Comparison of ENCODE assay signal across 16 cellular contexts in genomic region chr4:13056630-13057187, GRCh38.
DNase-seq lines count a peak whose midpoint lies in the region; ATAC-seq and TF ChIP-seq lines count a peak whose summit lies in the region.
"Had no signal": no experiment of that assay in that cellular context is flagged by ENCODE, and none has a peak within 500 bp of the region (broad histone marks: within the 10 kb centered on the region; RNA-seq: fewer than 3 reads in every experiment).

No MANE protein-coding gene starts in this region.

- peak; percentile 16 for ATAC-seq in Right ventricle myocardium inferior
- peak; percentile 91 for ATAC-seq in left lobe of liver
- no peak for ATAC-seq in aorta (ENCODE audit: low FRiP score)
- no peak for ATAC-seq in T-helper 17 cell
- ATAC-seq: CD8-positive, alpha-beta T cell had no signal

- no peaks in the 10 kb centered on the region for H3K36me3 Mint-ChIP-seq in T-helper 17 cell (ENCODE audit: low read depth)
- H3K36me3 Mint-ChIP-seq: CD14-positive monocyte; CD8-positive, alpha-beta T cell had no signal

- intact Hi-C loops in Right ventricle myocardium inferior (cut with DNase I) (no loop called here), cardiac septum (cut with DNase I) (no loop called here), aorta (cut with DNase I) (no loop called here), posterior cingulate gyrus (cut with DNase I) (no loop called here)

- no peak overlapping the region for H3K27ac Mint-ChIP-seq in T-helper 17 cell
- H3K27ac Mint-ChIP-seq: CD14-positive monocyte; CD8-positive, alpha-beta T cell had no signal

- TF ChIP-seq POLR2A in suprapubic skin (IDR thresholded peaks at IDR 0.05): no peak

- 81% methylated on average over 4 of the region's 4 CpGs for WGBS in suprapubic skin
- WGBS in aorta, 2 donors: 12 to 19% methylated on average over 4 of the region's 4 CpGs

- no peaks in the 10 kb centered on the region for H3K36me3 ChIP-seq in suprapubic skin
- H3K36me3 ChIP-seq in aorta (ENCODE audit: control insufficient read depth in 1 of 2, insufficient read depth in 2 of 2, low read length in 1 of 2): no peaks in the 10 kb centered on the region

- no peaks in the 10 kb centered on the region for H3K27me3 ChIP-seq in suprapubic skin
- no peaks in the 10 kb centered on the region for H3K27me3 ChIP-seq in aorta (ENCODE audit: control insufficient read depth in 1 of 2, insufficient read depth in 2 of 2, low read length in 1 of 2)

- TF ChIP-seq CTCF in suprapubic skin (IDR thresholded peaks at IDR 0.05): no peak

- H3K4me3 Mint-ChIP-seq in T-helper 17 cell: no peak overlapping the region
- H3K4me3 Mint-ChIP-seq: CD14-positive monocyte; CD8-positive, alpha-beta T cell; H9 had no signal

- H3K4me1 Mint-ChIP-seq in T-helper 17 cell: no peaks in the 10 kb centered on the region
- H3K4me1 Mint-ChIP-seq: CD14-positive monocyte had no signal

- H3K27me3 Mint-ChIP-seq in T-helper 17 cell: no peaks in the 10 kb centered on the region

- H3K4me1 ChIP-seq in suprapubic skin (peaks cover 5% of the 10 kb centered on the region), aorta (ENCODE audit: control insufficient read depth in 1 of 2, insufficient read depth in 2 of 2, low read length in 2 of 2) (peaks cover 0 to 14% of the 10 kb centered on the region in 2 donors)

- DNase-seq in Right ventricle myocardium inferior (ENCODE audit: missing footprints) (no peak), cardiac septum (ENCODE audit: low spot score) (no peak), left lobe of liver (ENCODE audit: low spot score) (no peak), suprapubic skin (ENCODE audit: low spot score in 2 of 2) (no peak), aorta (peak in 1 of 2 donors; percentile 41), posterior cingulate gyrus (no peak), T-helper 17 cell (no peak)
- DNase-seq: CD8-positive, alpha-beta T cell; COR-L47; DMS153; DND-41; GDM1; GOT3; H9 had no signal

- H3K9me3 ChIP-seq in suprapubic skin: no peaks in the 10 kb centered on the region
- H3K9me3 ChIP-seq in aorta (ENCODE audit: control insufficient read depth, low read length): no peaks in the 10 kb centered on the region
- H3K9me3 ChIP-seq in T-helper 17 cell (ENCODE audit: control insufficient read depth, low read length, poor library complexity, severe bottlenecking): no peaks in the 10 kb centered on the region

- H3K4me3 ChIP-seq in suprapubic skin (no peak overlapping the region), aorta (ENCODE audit: low read length in 2 of 2) (no peak overlapping the region)

- H3K27ac ChIP-seq in suprapubic skin (peak overlapping the region; percentile 40), aorta (ENCODE audit: low read depth in 1 of 2, low read length in 2 of 2) (peak overlapping the region; percentile 6 to 74)
- H3K27ac ChIP-seq: 22Rv1 had no signal

- TF ChIP-seq EP300 in suprapubic skin (IDR thresholded peaks at IDR 0.05): no peak

Comparison
In these comparisons a context has a peak if more than half of its experiments do, and no peak if none do; other contexts are left out.
1. ATAC-seq: peak in Right ventricle myocardium inferior (single experiment) and left lobe of liver (single experiment); none in aorta (single experiment) and T-helper 17 cell (single experiment).